27 cellular contexts compared by ENCODE assay signal in the genomic region with DNA sequence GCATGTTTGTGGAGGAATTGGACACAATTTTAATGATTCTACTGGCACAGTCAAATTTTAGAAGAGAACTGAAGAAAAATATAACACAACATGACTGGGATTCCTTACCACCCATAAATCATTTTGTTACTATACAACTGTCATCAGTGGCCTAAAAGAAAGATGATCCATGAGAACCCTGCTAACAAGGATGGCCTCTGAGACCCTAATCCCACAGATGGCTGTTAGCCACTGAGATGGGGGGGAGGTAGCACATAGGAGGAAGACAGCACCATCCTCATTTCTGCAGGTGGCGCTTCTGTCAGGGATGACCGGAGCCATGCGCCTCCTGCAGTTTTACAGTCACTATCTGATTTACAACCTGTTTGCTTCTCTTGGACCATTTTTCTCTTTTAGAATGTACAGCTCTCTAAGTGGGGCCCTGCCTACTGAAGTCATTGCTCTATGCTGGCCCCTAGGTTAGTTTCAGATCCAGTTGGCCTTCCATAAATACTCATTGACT.
"Had no signal": no experiment of that assay in that cellular context is flagged by ENCODE, and none has a peak within 500 bp of the region (broad histone marks: within the 10 kb centered on the region; RNA-seq: fewer than 3 reads in every experiment).

No MANE protein-coding gene starts in this region.

- H3K27ac Mint-ChIP-seq: naive thymus-derived CD4-positive, alpha-beta T cell; natural killer cell treated with Interleukin-12 subunit alpha and Interleukin-12 subunit beta and Interleukin-15 and Interleukin-18, amount 100 ng/mL, for 72 hours; stimulated activated naive B cell treated with anti-CD40 and anti-IgM and Interleukin-4, amounts not matched to agents 10 μg/mL and 1 μg/mL and 100 μg/mL, for 72 hours had no signal

- DNase-seq: hypothalamus; islet precursor cell; left cardiac atrium; left lung; lower lobe of right lung; mammary epithelial cell; mesenchymal stem cell; mucosa of descending colon; naive thymus-derived CD4-positive, alpha-beta T cell; nucleus accumbens; pancreas; posterior cingulate gyrus; retina; right cardiac atrium; stimulated activated CD4-positive, alpha-beta T cell treated with anti-CD3 and anti-CD28 coated beads, Interleukin-12 subunit alpha, Interleukin-12 subunit beta, amount 100 ng/mL, for 4 hours; stimulated activated CD4-positive, alpha-beta T cell treated with anti-CD3 and anti-CD28 coated beads, Interleukin-15, amount 100 ng/mL, for 24 hours; stimulated activated CD4-positive, alpha-beta T cell treated with anti-CD3 and anti-CD28 coated beads, Interleukin-2, amount 100 ng/mL, for 24 hours; stimulated activated CD4-positive, alpha-beta T cell treated with anti-CD3 and anti-CD28 coated beads, Interleukin-4, amount 100 ng/mL, for 1 hour; stimulated activated naive B cell treated with anti-CD40 and anti-IgM and Interleukin-4, amounts not matched to agents 10 μg/mL and 1 μg/mL and 100 μg/mL, for 72 hours; stimulated activated naive CD8-positive, alpha-beta T cell treated with anti-CD3 and anti-CD28 coated beads, Interleukin-15, Interleukin-2, amounts not matched to agents 100 U/mL and 50 U/mL, for 24 hours; stomach; testis; thyroid gland; transverse colon; uterus had no signal

- H3K4me3 Mint-ChIP-seq: naive thymus-derived CD4-positive, alpha-beta T cell; natural killer cell treated with Interleukin-12 subunit alpha and Interleukin-12 subunit beta and Interleukin-15 and Interleukin-18, amount 100 ng/mL, for 72 hours; neural crest cell; stimulated activated naive B cell treated with anti-CD40 and anti-IgM and Interleukin-4, amounts not matched to agents 10 μg/mL and 1 μg/mL and 100 μg/mL, for 72 hours had no signal

- H3K9me3 Mint-ChIP-seq: naive thymus-derived CD4-positive, alpha-beta T cell; natural killer cell treated with Interleukin-12 subunit alpha and Interleukin-12 subunit beta and Interleukin-15 and Interleukin-18, amount 100 ng/mL, for 72 hours; neural crest cell; stimulated activated naive B cell treated with anti-CD40 and anti-IgM and Interleukin-4, amounts not matched to agents 10 μg/mL and 1 μg/mL and 100 μg/mL, for 72 hours had no signal

- FAIRE-seq: pancreas had no signal

- H3K36me3 Mint-ChIP-seq: naive thymus-derived CD4-positive, alpha-beta T cell; natural killer cell treated with Interleukin-12 subunit alpha and Interleukin-12 subunit beta and Interleukin-15 and Interleukin-18, amount 100 ng/mL, for 72 hours; stimulated activated naive B cell treated with anti-CD40 and anti-IgM and Interleukin-4, amounts not matched to agents 10 μg/mL and 1 μg/mL and 100 μg/mL, for 72 hours had no signal

- H3K4me1 Mint-ChIP-seq: naive thymus-derived CD4-positive, alpha-beta T cell; neural crest cell; stimulated activated naive B cell treated with anti-CD40 and anti-IgM and Interleukin-4, amounts not matched to agents 10 μg/mL and 1 μg/mL and 100 μg/mL, for 72 hours had no signal

- H3K27me3 Mint-ChIP-seq: natural killer cell treated with Interleukin-12 subunit alpha and Interleukin-12 subunit beta and Interleukin-15 and Interleukin-18, amount 100 ng/mL, for 72 hours; stimulated activated naive B cell treated with anti-CD40 and anti-IgM and Interleukin-4, amounts not matched to agents 10 μg/mL and 1 μg/mL and 100 μg/mL, for 72 hours had no signal
